ENCODE assay signal across 11 cellular contexts in genomic region chr3:16181361-16181760, GRCh38. TPM values are rescaled to one million over a fixed set of nuclear protein-coding genes. Genes with fewer than 3 reads are reported as not detected.
DNase-seq lines count a peak whose midpoint lies in the region; ATAC-seq and TF ChIP-seq lines count a peak whose summit lies in the region.
"Had no signal": no experiment of that assay in that cellular context is flagged by ENCODE, and none has a peak within 500 bp of the region (broad histone marks: within the 10 kb centered on the region; RNA-seq: fewer than 3 reads in every experiment).

No MANE protein-coding gene starts in this region.

- H3K79me2 ChIP-seq in ACC112 (ENCODE audit: control insufficient read depth, insufficient read depth, low read length, unreplicated experiment) (no peaks in the 10 kb centered on the region), osteoblast (ENCODE audit: insufficient read depth, low read length) (no peaks in the 10 kb centered on the region), PC-9 (ENCODE audit: low read depth) (no peaks in the 10 kb centered on the region), PC-3 (ENCODE audit: low read length) (no peaks in the 10 kb centered on the region)

- no TSS peak for BruUV-seq in PC-9 (replicated peaks; lab: Mats Ljungman, UMichigan)
- BruUV-seq in PC-3 (replicated peaks; lab: Mats Ljungman, UMichigan), result no TSS peak

- intact Hi-C loops in esophagus squamous epithelium (cut with DNase I) (no loop called here), PC-9 (cut with micrococcal nuclease; ENCODE audit: unreplicated experiment) (no loop called here), PC-3 (cut with micrococcal nuclease) (no loop called here)

- H3K4me3 ChIP-seq in ACC112 (ENCODE audit: low read depth, low read length) (no peak overlapping the region), MG63 (no peak overlapping the region), esophagus squamous epithelium (peak overlapping the region in 1 of 4 donors; percentile 12), osteoblast (ENCODE audit: insufficient read depth, low read length) (no peak overlapping the region), PC-9 (no peak overlapping the region), PC-3 (ENCODE audit: low read length) (no peak overlapping the region)

- H3K36me3 ChIP-seq in ACC112 (ENCODE audit: insufficient read depth, low read length) (no peaks in the 10 kb centered on the region), MG63 (no peaks in the 10 kb centered on the region), esophagus squamous epithelium (no peaks in the 10 kb centered on the region), osteoblast (ENCODE audit: insufficient read depth, low read length) (no peaks in the 10 kb centered on the region), PC-9 (ENCODE audit: low read depth) (no peaks in the 10 kb centered on the region), PC-3 (ENCODE audit: low read depth, low read length) (no peaks in the 10 kb centered on the region)

- H3K9me2 ChIP-seq in PC-9 (ENCODE audit: insufficient read depth), result no peaks in the 10 kb centered on the region
- no peaks in the 10 kb centered on the region for H3K9me2 ChIP-seq in PC-3 (replicated peaks; ENCODE audit: low read length)

- TF ChIP-seq CTCF in esophagus squamous epithelium (IDR thresholded peaks at IDR 0.05) (no peak), osteoblast (IDR thresholded peaks at IDR 0.05; ENCODE audit: extremely low read depth, low read depth, low read length) (no peak), PC-9 (conservative IDR thresholded peaks at IDR 0.05) (no peak), PC-3 (conservative IDR thresholded peaks at IDR 0.05; ENCODE audit: low read depth, low read length) (no peak)

- DNase-seq in MG63 (peak; percentile 68), esophagus squamous epithelium (lab: John Stamatoyannopoulos, UW) (no peak), osteoblast (ENCODE audit: insufficient read length, low spot score, missing footprints) (peak; percentile 79), foreskin melanocyte (no peak), PC-9 (no peak), PC-3 (no peak)
- DNase-seq: NCI-H774 had no signal

- POLR2A ChIA-PET in PC-9 (lab: Charles Lee; ENCODE audit: unreplicated experiment), result interaction anchor here (0.7 kb wide), 1 partner anchor 97 kb away, joined by 6 read pairs; no protein-coding TSS in a partner anchor
- POLR2A ChIA-PET in PC-3 (lab: Charles Lee; ENCODE audit: unreplicated experiment), result no interaction called here

- peaks cover 75% of the 10 kb centered on the region for H3K4me1 ChIP-seq in ACC112 (ENCODE audit: control insufficient read depth, insufficient read depth, low read length, unreplicated experiment)
- H3K4me1 ChIP-seq in esophagus squamous epithelium, result peaks cover 0 to 46% (median 12%) of the 10 kb centered on the region in 3 donors
- H3K4me1 ChIP-seq in osteoblast (ENCODE audit: insufficient read depth, low read length), result peaks cover 36% of the 10 kb centered on the region
- H3K4me1 ChIP-seq in PC-9 (replicated peaks; ENCODE audit: insufficient read depth), result no peaks in the 10 kb centered on the region
- H3K4me1 ChIP-seq in PC-3 (ENCODE audit: insufficient read depth, low read length), result peaks cover 12% of the 10 kb centered on the region; the same call in 1 of the 2 replicates

- no peak overlapping the region for H3K9ac ChIP-seq in PC-3 (ENCODE audit: low read length)

- no peak for TF ChIP-seq POLR2A in esophagus squamous epithelium (IDR thresholded peaks at IDR 0.05)

- H3K9me3 ChIP-seq in MG63 (no peaks in the 10 kb centered on the region), esophagus squamous epithelium (no peaks in the 10 kb centered on the region), osteoblast (ENCODE audit: low read depth, low read length) (no peaks in the 10 kb centered on the region), PC-9 (ENCODE audit: insufficient read depth, low read depth) (no peaks in the 10 kb centered on the region), PC-3 (ENCODE audit: low read length) (no peaks in the 10 kb centered on the region)

- H3F3A ChIP-seq in PC-9 (ENCODE audit: insufficient read depth, low read depth), result no peaks in the 10 kb centered on the region
- no peaks in the 10 kb centered on the region for H3F3A ChIP-seq in PC-3 (ENCODE audit: low read length, unreplicated experiment)

- no peak overlapping the region for H3K4me2 ChIP-seq in osteoblast (ENCODE audit: insufficient read depth, low read length)
- no peak overlapping the region for H3K4me2 ChIP-seq in PC-9
- no peak overlapping the region for H3K4me2 ChIP-seq in PC-3 (ENCODE audit: low read length)

- no peaks in the 10 kb centered on the region for H4K20me1 ChIP-seq in osteoblast (ENCODE audit: insufficient read depth, low read length)
- H4K20me1 ChIP-seq in PC-9 (ENCODE audit: insufficient read depth), result no peaks in the 10 kb centered on the region
- H4K20me1 ChIP-seq in PC-3 (ENCODE audit: low read length), result no peaks in the 10 kb centered on the region

- ATAC-seq in HG03571 (IDR thresholded peaks at IDR 0.05; ENCODE audit: unreplicated experiment), result no peak
- no peak for ATAC-seq in PC-3

- H3K27me3 ChIP-seq in ACC112 (ENCODE audit: insufficient read depth, low read length) (no peaks in the 10 kb centered on the region), MG63 (no peaks in the 10 kb centered on the region), esophagus squamous epithelium (peaks cover 0 to 40% (median 0%) of the 10 kb centered on the region in 4 donors), osteoblast (ENCODE audit: insufficient read depth, low read length) (no peaks in the 10 kb centered on the region), PC-9 (ENCODE audit: insufficient read depth, low read depth) (no peaks in the 10 kb centered on the region), PC-3 (ENCODE audit: low read length) (no peaks in the 10 kb centered on the region)

- 42 to 86% methylated on average over 2 to 5 of the region's 6 CpGs for WGBS in esophagus squamous epithelium, 2 donors

- H3K27ac ChIP-seq in ACC112 (ENCODE audit: low read depth, low read length) (peak overlapping the region; percentile 78), esophagus squamous epithelium (peak overlapping the region in 3 of 4 donors; percentile 32 to 79 (median 67)), osteoblast (ENCODE audit: low read depth, low read length) (peak overlapping the region; percentile 57), PC-9 (no peak overlapping the region), PC-3 (ENCODE audit: low read length) (no peak overlapping the region)
- H3K27ac ChIP-seq: epithelial cell of prostate had no signal

- H2AFZ ChIP-seq in ACC112 (ENCODE audit: low read length, unreplicated experiment) (no peak overlapping the region), osteoblast (ENCODE audit: low read length) (peak overlapping the region; percentile 5), PC-9 (no peak overlapping the region), PC-3 (ENCODE audit: low read length) (no peak overlapping the region)

- CTCF ChIA-PET in PC-9 (lab: Charles Lee), result interaction anchor here (0.6 kb wide), 1 partner anchor 132 kb away, joined by 4 read pairs; no protein-coding TSS in a partner anchor
- CTCF ChIA-PET in PC-3 (lab: Charles Lee), result no interaction called here

RNA-seq across cellular contexts. Expression of gene GALNT15, which starts 6.9 kb away (rescaled TPM):
- not detected in 2 replicates for total RNA-seq in MG63 (2014; rRNA removed; shearing (Covaris generic); ENCODE audit: low replicate concordance)
- total RNA-seq in esophagus squamous epithelium, result 100 to 1,000 TPM in 1 of 4 donors, 10 to 100 TPM in 1, 1 to 10 TPM in 2; 4.6 to 117 (median 35.6) TPM
- 6.5 and 7.1 TPM in 2 replicates for total RNA-seq in osteoblast
- total RNA-seq in PC-9 (2021), result not detected in 2 replicates
- total RNA-seq in PC-3 (2014; rRNA removed), result not detected in 2 replicates
- total RNA-seq: activated CD8-positive, alpha-beta memory T cell treated with anti-CD3 and anti-CD28 coated beads for 36 hours had no signal

Comparison
In these comparisons a context has a peak if more than half of its experiments do, and no peak if none do; other contexts are left out.
1. H3K27ac ChIP-seq: peak in ACC112 (single experiment), esophagus squamous epithelium (3 of 4) and osteoblast (single experiment); none in PC-9 (single experiment) and PC-3 (single experiment).
2. DNase-seq: peak in MG63 (single experiment) and osteoblast (single experiment); none in esophagus squamous epithelium (single experiment), foreskin melanocyte (single experiment), PC-9 (0 of 2) and PC-3 (single experiment).